In genomic region chr17:75762513-75763268, GRCh38 we compare ENCODE assay signal across 14 cellular contexts. TPM values are rescaled to one million over a fixed set of nuclear protein-coding genes. Genes with fewer than 3 reads are reported as not detected.
DNase-seq lines count a peak whose midpoint lies in the region; ATAC-seq, FAIRE-seq and TF ChIP-seq lines count a peak whose summit lies in the region.
"Had no signal": no experiment of that assay in that cellular context is flagged by ENCODE, and none has a peak within 500 bp of the region (broad histone marks: within the 10 kb centered on the region; RNA-seq: fewer than 3 reads in every experiment).

No MANE protein-coding gene starts in this region.

- no peak for FAIRE-seq in kidney (lab: Jason Lieb, UNC)
- FAIRE-seq: GM12878 had no signal

- H3K4me3 ChIP-seq in kidney (ENCODE audit: low read length in 2 of 2) = no peak overlapping the region
- H3K4me3 ChIP-seq in spleen = no peak overlapping the region
- H3K4me3 ChIP-seq: cardiac muscle cell had no signal

- TF ChIP-seq CTCF in kidney (IDR thresholded peaks at IDR 0.05; ENCODE audit: borderline replicate concordance, extremely low read depth, insufficient read depth) = no peak
- no peak for TF ChIP-seq CTCF in spleen (IDR thresholded peaks at IDR 0.05 in 8 of 11, conservative IDR thresholded peaks at IDR 0.05 in 3 of 11)
- TF ChIP-seq CTCF in GM13976 (IDR thresholded peaks at IDR 0.05; ENCODE audit: borderline replicate concordance, control extremely low read depth, extremely low read depth, insufficient read depth, missing control alignments) = no peak

- no peaks in the 10 kb centered on the region for H3K27me3 Mint-ChIP-seq in activated naive CD8-positive, alpha-beta T cell treated with anti-CD3 and anti-CD28 coated beads, Interleukin-2, amount 10 ng/mL, durations not matched to agents 7 days and 5 days
- H3K27me3 Mint-ChIP-seq in activated naive CD8-positive, alpha-beta T cell treated with anti-CD3 and anti-CD28 coated beads for 36 hours = no peaks in the 10 kb centered on the region
- H3K27me3 Mint-ChIP-seq in T-cell = no peaks in the 10 kb centered on the region
- H3K27me3 Mint-ChIP-seq: activated B cell treated with CpG ODN at 0.5 μM for 24 hours had no signal

- H3K9me3 Mint-ChIP-seq in activated naive CD8-positive, alpha-beta T cell treated with anti-CD3 and anti-CD28 coated beads, Interleukin-2, amount 10 ng/mL, durations not matched to agents 7 days and 5 days = no peaks in the 10 kb centered on the region
- no peaks in the 10 kb centered on the region for H3K9me3 Mint-ChIP-seq in activated naive CD8-positive, alpha-beta T cell treated with anti-CD3 and anti-CD28 coated beads for 36 hours
- H3K9me3 Mint-ChIP-seq in T-cell = no peaks in the 10 kb centered on the region
- H3K9me3 Mint-ChIP-seq: activated B cell treated with CpG ODN at 0.5 μM for 24 hours, endodermal cell had no signal

- 90 to 97% (median 94%) methylated on average over 16 to 27 of the region's 27 CpGs for WGBS in spleen, 5 donors

- peak overlapping the region; percentile 56 for H3K27ac Mint-ChIP-seq in activated naive CD8-positive, alpha-beta T cell treated with anti-CD3 and anti-CD28 coated beads, Interleukin-2, amount 10 ng/mL, durations not matched to agents 7 days and 5 days
- no peak overlapping the region for H3K27ac Mint-ChIP-seq in activated naive CD8-positive, alpha-beta T cell treated with anti-CD3 and anti-CD28 coated beads for 36 hours
- H3K27ac Mint-ChIP-seq in T-cell = no peak overlapping the region
- H3K27ac Mint-ChIP-seq: activated B cell treated with CpG ODN at 0.5 μM for 24 hours, endodermal cell had no signal

- H3K4me3 Mint-ChIP-seq in activated naive CD8-positive, alpha-beta T cell treated with anti-CD3 and anti-CD28 coated beads, Interleukin-2, amount 10 ng/mL, durations not matched to agents 7 days and 5 days = peak overlapping the region; percentile 35
- H3K4me3 Mint-ChIP-seq in activated naive CD8-positive, alpha-beta T cell treated with anti-CD3 and anti-CD28 coated beads for 36 hours = no peak overlapping the region
- H3K4me3 Mint-ChIP-seq in T-cell = peak overlapping the region in 2 of 3 donors; percentile 28 to 51
- H3K4me3 Mint-ChIP-seq: activated B cell treated with CpG ODN at 0.5 μM for 24 hours, endodermal cell had no signal

- TF ChIP-seq POLR2A in spleen (IDR thresholded peaks at IDR 0.05) = no peak

- H3K27ac ChIP-seq in kidney (ENCODE audit: low read depth in 2 of 2, low read length in 2 of 2) (no peak overlapping the region), spleen (no peak overlapping the region)
- H3K27ac ChIP-seq: cardiac muscle cell had no signal

- CTCF ChIA-PET in T-cell (lab: Charles Lee) = interaction anchor here (0.5 to 3.2 kb wide), 7 partner anchors 9 to 609 kb away, joined by 3 to 15 read pairs (median 3); no protein-coding TSS in a partner anchor

- H3K36me3 ChIP-seq in kidney (ENCODE audit: control insufficient read depth in 1 of 2, insufficient read depth in 2 of 2, low read length in 2 of 2) (no peaks in the 10 kb centered on the region), spleen (peaks cover 0 to 46% (median 13%) of the 10 kb centered on the region in 6 donors)
- H3K36me3 ChIP-seq: cardiac muscle cell had no signal

- H3K4me1 ChIP-seq in kidney (ENCODE audit: control insufficient read depth in 1 of 2, insufficient read depth in 1 of 2, low read depth in 1 of 2, low read length in 2 of 2) (peaks cover 12% of the 10 kb centered on the region in 2 donors), spleen (peaks cover 12 to 43% (median 28%) of the 10 kb centered on the region in 6 donors)

- POLR2A ChIA-PET in activated naive CD8-positive, alpha-beta T cell treated with anti-CD3 and anti-CD28 coated beads, Interleukin-2, amount 10 ng/mL, durations not matched to agents 7 days and 5 days (lab: Charles Lee) = interaction anchor here (0.8 to 7.3 kb wide), 7 partner anchors 9 to 70 kb away, joined by 3 to 129 read pairs (median 8); partner anchors contain the start of gene UNK
- POLR2A ChIA-PET in T-cell (lab: Charles Lee) = no interaction called here

- intact Hi-C loops in kidney (cut with DNase I) = no loop called here
- intact Hi-C loops in spleen (cut with DNase I; ENCODE audit: low total_unique reads) = no loop called here

- peaks cover 4% of the 10 kb centered on the region for H3K36me3 Mint-ChIP-seq in activated naive CD8-positive, alpha-beta T cell treated with anti-CD3 and anti-CD28 coated beads, Interleukin-2, amount 10 ng/mL, durations not matched to agents 7 days and 5 days
- peaks cover 2% of the 10 kb centered on the region for H3K36me3 Mint-ChIP-seq in activated naive CD8-positive, alpha-beta T cell treated with anti-CD3 and anti-CD28 coated beads for 36 hours
- peaks cover 7% of the 10 kb centered on the region for H3K36me3 Mint-ChIP-seq in T-cell

- H3K9me3 ChIP-seq in kidney (ENCODE audit: control insufficient read depth in 1 of 2, low read length in 2 of 2) (no peaks in the 10 kb centered on the region), spleen (no peaks in the 10 kb centered on the region)

- no peaks in the 10 kb centered on the region for H3K27me3 ChIP-seq in spleen (replicated peaks in 1 of 7)
- H3K27me3 ChIP-seq: cardiac muscle cell had no signal

- DNase-seq in activated naive CD8-positive, alpha-beta T cell treated with anti-CD3 and anti-CD28 coated beads, Interleukin-2, amount 10 ng/mL, durations not matched to agents 7 days and 5 days = no peak
- no peak for DNase-seq in activated naive CD8-positive, alpha-beta T cell treated with anti-CD3 and anti-CD28 coated beads for 36 hours
- no peak for DNase-seq in T-cell
- DNase-seq in kidney = peak; percentile 63
- peak; percentile 72 for DNase-seq in spleen
- no peak for DNase-seq in activated CD8-positive, alpha-beta memory T cell treated with anti-CD3 and anti-CD28 coated beads, Interleukin-2, amount 50 U/mL, for 4 hours
- DNase-seq in GM13976 (ENCODE audit: low spot score) = no peak
- DNase-seq: activated B cell treated with CpG ODN at 0.5 μM for 24 hours, endodermal cell, foreskin melanocyte, NCI-H446 treated with DMSO at 0.1 percent for 48 hours had no signal

- H3K4me1 Mint-ChIP-seq in activated naive CD8-positive, alpha-beta T cell treated with anti-CD3 and anti-CD28 coated beads, Interleukin-2, amount 10 ng/mL, durations not matched to agents 7 days and 5 days = peaks cover 8% of the 10 kb centered on the region
- peaks cover 5% of the 10 kb centered on the region for H3K4me1 Mint-ChIP-seq in activated naive CD8-positive, alpha-beta T cell treated with anti-CD3 and anti-CD28 coated beads for 36 hours
- peaks cover 13 to 22% (median 19%) of the 10 kb centered on the region in 3 donors for H3K4me1 Mint-ChIP-seq in T-cell

- no peak for ATAC-seq in activated naive CD8-positive, alpha-beta T cell treated with anti-CD3 and anti-CD28 coated beads, Interleukin-2, amount 10 ng/mL, durations not matched to agents 7 days and 5 days (ENCODE audit: low read depth)
- ATAC-seq in T-cell (replicated peaks in 1 of 4) (no peak), HG02981 (IDR thresholded peaks at IDR 0.05; ENCODE audit: unreplicated experiment) (no peak)
- ATAC-seq: GM12878 had no signal

- H3K9ac ChIP-seq in kidney (ENCODE audit: low read length in 2 of 2) = no peak overlapping the region

- in situ Hi-C loops in GM13976 (cut with MboI; ENCODE audit: low sequenced_read_pairs, unreplicated experiment) = no loop called here

RNA-seq across cellular contexts. Expression of gene GALK1, which starts 2.3 kb away (rescaled TPM):
- 10 to 100 TPM; 50.4 to 53.0 TPM for total RNA-seq in activated naive CD8-positive, alpha-beta T cell treated with anti-CD3 and anti-CD28 coated beads, Interleukin-2, amount 10 ng/mL, durations not matched to agents 7 days and 5 days
- 10 to 100 TPM; 33.2 to 33.6 TPM for total RNA-seq in activated naive CD8-positive, alpha-beta T cell treated with anti-CD3 and anti-CD28 coated beads for 36 hours
- 10 to 100 TPM in 4 of 5 donors, 1 to 10 TPM in 1; 8.4 to 35.7 (median 26.7) TPM for total RNA-seq in T-cell
- 34.5 TPM for total RNA-seq in kidney
- polyA plus RNA-seq in kidney (ENCODE audit: insufficient read depth, low read depth, low replicate concordance) = 105 TPM
- 10 to 100 TPM; 23.5 to 45.1 (median 33.5) TPM for total RNA-seq in spleen
- 10 to 100 TPM; 34.2 to 45.9 (median 37.0) TPM for polyA plus RNA-seq in spleen

RNA-seq across cellular contexts. Expression of gene UNK, which starts 21.9 kb away (rescaled TPM):
- 10 to 100 TPM; 37.4 to 39.8 TPM for total RNA-seq in activated naive CD8-positive, alpha-beta T cell treated with anti-CD3 and anti-CD28 coated beads, Interleukin-2, amount 10 ng/mL, durations not matched to agents 7 days and 5 days
- total RNA-seq in activated naive CD8-positive, alpha-beta T cell treated with anti-CD3 and anti-CD28 coated beads for 36 hours = 10 to 100 TPM; 26.9 to 27.4 TPM
- total RNA-seq in T-cell (10 to 100 TPM; 37.1 to 50.3 (median 39.2) TPM), kidney (35.5 TPM), spleen (10 to 100 TPM; 35.4 to 53.8 (median 48.6) TPM)
- polyA plus RNA-seq in kidney (ENCODE audit: insufficient read depth, low read depth, low replicate concordance) (12.0 TPM), spleen (10 to 100 TPM; 19.0 to 41.9 (median 25.8) TPM)

RNA-seq across cellular contexts. Expression of gene ITGB4, which starts 41.4 kb away (rescaled TPM):
- 1 to 10 TPM; 1.0 to 1.4 TPM for total RNA-seq in activated naive CD8-positive, alpha-beta T cell treated with anti-CD3 and anti-CD28 coated beads, Interleukin-2, amount 10 ng/mL, durations not matched to agents 7 days and 5 days
- 1 to 10 TPM in 1 of 2 experiments, under 1 TPM in 1; 0.64 to 1.4 TPM for total RNA-seq in activated naive CD8-positive, alpha-beta T cell treated with anti-CD3 and anti-CD28 coated beads for 36 hours
- 1 to 10 TPM in 4 of 5 donors, under 1 TPM in 1; 0.68 to 1.6 (median 1.5) TPM for total RNA-seq in T-cell
- total RNA-seq in kidney = 149 TPM
- 15.7 TPM for polyA plus RNA-seq in kidney (ENCODE audit: insufficient read depth, low read depth, low replicate concordance)
- total RNA-seq in spleen = 100 to 1,000 TPM in 3 of 7 donors, 10 to 100 TPM in 4; 80.4 to 205 (median 90.1) TPM
- 10 to 100 TPM; 16.6 to 49.9 (median 30.1) TPM for polyA plus RNA-seq in spleen

Comparison
In these comparisons a context has a peak if more than half of its experiments do, and no peak if none do; other contexts are left out.
1. DNase-seq: peak in kidney (single experiment) and spleen (single experiment); none in activated naive CD8-positive, alpha-beta T cell treated with anti-CD3 and anti-CD28 coated beads, Interleukin-2, amount 10 ng/mL, durations not matched to agents 7 days and 5 days (single experiment), activated naive CD8-positive, alpha-beta T cell treated with anti-CD3 and anti-CD28 coated beads for 36 hours (single experiment), T-cell (0 of 34), activated CD8-positive, alpha-beta memory T cell treated with anti-CD3 and anti-CD28 coated beads, Interleukin-2, amount 50 U/mL, for 4 hours (single experiment) and GM13976 (single experiment).
2. RNA of gene ITGB4, which starts 41.4 kb away (total RNA-seq): 149 TPM in kidney (single experiment) and 80.4 to 205 TPM in spleen; 0.68 to 1.6 TPM in T-cell, 0.64 to 1.4 TPM in activated naive CD8-positive, alpha-beta T cell treated with anti-CD3 and anti-CD28 coated beads for 36 hours and 1.0 to 1.4 TPM in activated naive CD8-positive, alpha-beta T cell treated with anti-CD3 and anti-CD28 coated beads, Interleukin-2, amount 10 ng/mL, durations not matched to agents 7 days and 5 days; every median in the first group is over 10 times any median in the second.